16 cellular contexts compared by ENCODE assay signal in genomic region chr10:113897693-113898618, GRCh38. TPM values are rescaled to one million over a fixed set of nuclear protein-coding genes. Genes with fewer than 3 reads are reported as not detected.
DNase-seq lines count a peak whose midpoint lies in the region; ATAC-seq, FAIRE-seq and TF ChIP-seq lines count a peak whose summit lies in the region.
"Had no signal": no experiment of that assay in that cellular context is flagged by ENCODE, and none has a peak within 500 bp of the region (broad histone marks: within the 10 kb centered on the region; RNA-seq: fewer than 3 reads in every experiment).

No MANE protein-coding gene starts in this region.

- FAIRE-seq in endometrium (lab: Jason Lieb, UNC) = peak; percentile 85

- H3K9me3 ChIP-seq in BE2C = no peaks in the 10 kb centered on the region

- DNase-seq in GM03348 (ENCODE audit: low spot score) (peak; percentile 5), NCI-H2227 (lab: John Stamatoyannopoulos, UW; ENCODE audit: unreplicated experiment) (peak; percentile 22), midbrain (lab: John Stamatoyannopoulos, UW) (peak; percentile 38), SIG-M5 (lab: John Stamatoyannopoulos, UW) (no peak), BE2C (no peak), COLO829 (ENCODE audit: low spot score) (no peak)
- DNase-seq: activated B cell treated with CpG ODN at 0.5 μM for 24 hours; activated naive CD4-positive, alpha-beta T cell treated with anti-CD3 and anti-CD28 coated beads, Interleukin-2, amount 50 U/mL, for 16 hours; CD4-positive, CD25-positive, alpha-beta regulatory T cell; hippocampal formation; NCI-H2171 had no signal

- H3K4me1 ChIP-seq in BE2C = peaks cover 11% of the 10 kb centered on the region

- no peak for ATAC-seq in HG03460 (IDR thresholded peaks at IDR 0.05; ENCODE audit: unreplicated experiment)
- ATAC-seq: GM23338; sciatic nerve; stimulated activated memory B cell treated with anti-CD40 and anti-IgM and Interleukin-4, amounts not matched to agents 10 μg/mL and 1 μg/mL and 100 μg/mL, for 72 hours had no signal

- TF ChIP-seq CTCF in BE2C (IDR thresholded peaks at IDR 0.05; ENCODE audit: low read depth, low read length) = no peak

- H3K4me3 ChIP-seq in BE2C (ENCODE audit: low read depth, low read length) = no peak overlapping the region
- H3K4me3 ChIP-seq: GM23338 had no signal

- no peaks in the 10 kb centered on the region for H3K27me3 ChIP-seq in BE2C

- peaks cover 12% of the 10 kb centered on the region for H3K36me3 ChIP-seq in BE2C

RNA-seq across cellular contexts. Expression of gene NHLRC2, which starts 43.5 kb away (rescaled TPM):
- polyA plus RNA-seq in BE2C (2012; ENCODE audit: insufficient read depth, insufficient read length, low read depth) = 4.0 TPM

RNA-seq across cellular contexts. Expression of gene DCLRE1A, which starts 44.1 kb away (rescaled TPM):
- 12.1 TPM for polyA plus RNA-seq in BE2C (2012; ENCODE audit: insufficient read depth, insufficient read length, low read depth)

Comparison
In these comparisons a context has a peak if more than half of its experiments do, and no peak if none do; other contexts are left out.
1. DNase-seq: peak in GM03348 (single experiment), NCI-H2227 (single experiment) and midbrain (single experiment); none in SIG-M5 (single experiment), BE2C (single experiment) and COLO829 (single experiment).